In the genomic region with DNA sequence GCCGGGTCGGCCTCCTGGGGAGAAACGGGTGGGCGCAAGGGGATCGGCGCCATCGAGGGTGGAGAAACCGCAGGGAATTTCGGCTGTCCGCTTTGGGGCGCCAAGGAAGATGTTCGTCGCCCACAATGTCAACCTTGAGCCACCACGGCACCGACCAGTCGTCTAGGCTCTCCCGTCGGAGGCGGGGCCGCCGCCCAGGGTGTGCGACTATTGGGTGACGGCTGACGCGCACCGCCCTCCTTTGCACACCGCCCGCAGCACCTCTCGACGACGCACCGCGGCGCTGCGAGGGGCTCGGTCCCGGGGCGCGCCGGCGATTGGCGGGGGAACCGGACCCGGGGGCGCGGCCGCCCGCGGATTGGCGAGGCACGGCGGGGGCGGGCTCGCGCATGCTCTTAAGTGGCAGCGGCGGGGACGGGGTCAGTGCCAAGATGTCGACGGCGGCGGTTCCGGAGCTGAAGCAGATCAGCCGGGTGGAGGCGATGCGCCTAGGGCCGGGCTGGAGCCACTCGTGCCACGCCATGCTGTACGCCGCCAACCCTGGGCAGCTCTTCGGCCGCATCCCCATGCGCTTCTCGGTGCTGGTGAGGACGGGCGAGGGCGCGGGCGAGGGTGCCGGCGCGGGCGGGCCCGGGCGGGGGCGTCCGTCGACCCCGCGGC, we compare ENCODE assay signal across 8 cellular contexts. TPM values are rescaled to one million over a fixed set of nuclear protein-coding genes. Genes with fewer than 3 reads are reported as not detected.
DNase-seq lines count a peak whose midpoint lies in the region; ATAC-seq and TF ChIP-seq lines count a peak whose summit lies in the region.

Gene NUDT16L1, plus strand, starts transcription at position 267 of the 660 bp plus-strand sequence. Its CDS starts 165 bp downstream, at position 432.

- peak; percentile 93 for DNase-seq in DMS153 (lab: John Stamatoyannopoulos, UW)
- DNase-seq in OCI-M2 (lab: John Stamatoyannopoulos, UW; ENCODE audit: unreplicated experiment): peak; percentile 19
- peak; percentile 95 for DNase-seq in activated T-cell treated with anti-CD3 and anti-CD28 coated beads for 4 hours
- peak; percentile 97 for DNase-seq in epithelial cell of esophagus (ENCODE audit: low read depth)
- DNase-seq in stimulated activated CD8-positive, alpha-beta memory T cell treated with anti-CD3 and anti-CD28 coated beads, Interleukin-2, amount 100 ng/mL, for 48 hours (ENCODE audit: low read depth in 2 of 2): peak; percentile 95 to 98

- no peaks in the 10 kb centered on the region for H3K9me3 ChIP-seq in mononuclear cell (ENCODE audit: low read depth, low read length)

- no peak for TF ChIP-seq EP300 in Ishikawa (IDR thresholded peaks at IDR 0.05; ENCODE audit: borderline replicate concordance)

- TF ChIP-seq RAD21 in Ishikawa (IDR thresholded peaks at IDR 0.05; ENCODE audit: low read depth): no peak

- ATAC-seq in GM21576 (IDR thresholded peaks at IDR 0.05; ENCODE audit: unreplicated experiment): peak; percentile 89

- H3K4me3 ChIP-seq in epithelial cell of esophagus (ENCODE audit: low read length) (peak within 1 kb of the TSS; percentile 64), mononuclear cell (ENCODE audit: low read length) (peak within 1 kb of the TSS; percentile 82)

- no peak for TF ChIP-seq CTCF in epithelial cell of esophagus (IDR thresholded peaks at IDR 0.05; ENCODE audit: insufficient read depth, low read depth, low read length, missing control alignments)

- H3K27me3 ChIP-seq in mononuclear cell (ENCODE audit: insufficient read depth, low read length): no peaks in the 10 kb centered on the region

- peaks cover 49% of the 10 kb centered on the region for H3K4me1 ChIP-seq in mononuclear cell (ENCODE audit: insufficient read depth, low read length)

TF ChIP-seq in Ishikawa, 13 proteins besides CTCF, POLR2A, EP300 and RAD21:
- peak; percentile 84 for TF ChIP-seq YY1 (IDR thresholded peaks at IDR 0.05; ENCODE audit: low read depth)
- TF ChIP-seq REST (IDR thresholded peaks at IDR 0.05; ENCODE audit: low read depth): no peak
- peak; percentile 70; the same call in 1 of the 2 replicates for TF ChIP-seq TAF1 (IDR thresholded peaks at IDR 0.05; ENCODE audit: low read depth)
- peak; percentile 55 for TF ChIP-seq MAX (IDR thresholded peaks at IDR 0.05)
- TF ChIP-seq FOXM1 (IDR thresholded peaks at IDR 0.05; ENCODE audit: borderline replicate concordance, low read depth): no peak
- peak; percentile 47; the same call in 1 of the 2 replicates for TF ChIP-seq NFIC (IDR thresholded peaks at IDR 0.05)
- TF ChIP-seq EGR1 (IDR thresholded peaks at IDR 0.05): peak; percentile 38; the same call in 1 of the 2 replicates
TF ChIP-seq in Ishikawa: peak in this region for 5.

RNA-seq across cellular contexts. Expression of gene NUDT16L1, which starts in this region (rescaled TPM):
- total RNA-seq in mononuclear cell: 28.0 TPM

Comparison
In these comparisons a context has a peak if more than half of its experiments do, and no peak if none do; other contexts are left out.
1. Peak in every context shown above with its lines: DNase-seq, ATAC-seq and H3K4me3 ChIP-seq.
2. DNase-seq: peak in every context shown above with its lines; median percentile 97 in epithelial cell of esophagus; 96 in stimulated activated CD8-positive, alpha-beta memory T cell treated with anti-CD3 and anti-CD28 coated beads, Interleukin-2, amount 100 ng/mL, for 48 hours; 95 in activated T-cell treated with anti-CD3 and anti-CD28 coated beads for 4 hours; 93 in DMS153; 19 in OCI-M2.